In the genomic region with DNA sequence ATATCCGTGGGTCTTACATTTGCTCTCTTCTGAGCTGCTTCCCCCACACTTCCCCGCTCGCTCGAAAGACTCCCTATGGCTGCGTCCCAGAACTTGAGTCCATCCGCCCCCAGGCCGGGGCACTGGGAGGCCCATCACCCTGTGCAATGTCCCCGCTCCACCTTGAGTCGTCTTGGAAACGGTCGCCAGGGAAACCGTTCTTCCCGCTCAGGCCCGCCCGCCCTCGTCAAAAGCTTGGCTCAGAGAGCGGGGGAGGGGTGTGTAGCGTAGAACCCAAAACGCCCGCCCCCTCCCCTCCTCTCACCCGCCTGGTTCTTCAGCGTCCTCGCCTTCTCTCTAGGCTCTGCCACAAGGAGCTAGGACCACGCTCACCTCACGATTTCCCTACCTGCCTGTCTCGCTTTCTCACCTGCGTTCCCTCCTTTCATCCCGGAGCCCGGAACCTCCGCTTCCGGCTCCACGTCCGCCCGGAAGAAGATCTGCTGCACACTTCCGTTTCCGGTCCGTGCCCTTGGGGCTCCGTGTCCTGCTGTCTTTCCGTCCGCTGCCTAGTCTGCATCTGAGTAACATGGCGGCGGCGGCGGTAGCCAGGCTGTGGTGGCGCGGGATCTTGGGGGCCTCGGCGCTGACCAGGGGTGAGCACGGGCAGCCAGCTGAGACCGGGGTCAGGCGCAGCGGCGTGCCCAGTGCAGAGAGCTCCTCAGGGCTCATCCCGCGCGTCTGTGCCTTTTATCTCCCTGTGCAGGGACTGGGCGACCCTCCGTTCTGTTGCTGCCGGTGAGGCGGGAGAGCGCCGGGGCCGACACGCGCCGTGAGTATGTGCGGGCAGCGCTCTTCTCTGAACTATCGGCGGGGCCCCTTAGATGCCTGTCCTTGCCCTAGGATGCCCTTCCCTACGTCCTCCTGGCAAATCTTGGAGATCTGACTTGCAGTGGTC, we compare ENCODE assay signal across 1 cellular context.
TF ChIP-seq lines count a peak whose summit lies in the region.

A gene (minus strand): TSS at position 447 of the 937 bp plus-strand sequence. CDS start 19 bp downstream, at position 428.
A gene (plus strand): TSS at position 551 of the 937 bp plus-strand sequence. CDS start 18 bp downstream, at position 569.

TF ChIP-seq in HepG2, 621 proteins besides CTCF, POLR2A, EP300 and RAD21 (continued from another document and continues in another):
- TF ChIP-seq, protein P1, sequence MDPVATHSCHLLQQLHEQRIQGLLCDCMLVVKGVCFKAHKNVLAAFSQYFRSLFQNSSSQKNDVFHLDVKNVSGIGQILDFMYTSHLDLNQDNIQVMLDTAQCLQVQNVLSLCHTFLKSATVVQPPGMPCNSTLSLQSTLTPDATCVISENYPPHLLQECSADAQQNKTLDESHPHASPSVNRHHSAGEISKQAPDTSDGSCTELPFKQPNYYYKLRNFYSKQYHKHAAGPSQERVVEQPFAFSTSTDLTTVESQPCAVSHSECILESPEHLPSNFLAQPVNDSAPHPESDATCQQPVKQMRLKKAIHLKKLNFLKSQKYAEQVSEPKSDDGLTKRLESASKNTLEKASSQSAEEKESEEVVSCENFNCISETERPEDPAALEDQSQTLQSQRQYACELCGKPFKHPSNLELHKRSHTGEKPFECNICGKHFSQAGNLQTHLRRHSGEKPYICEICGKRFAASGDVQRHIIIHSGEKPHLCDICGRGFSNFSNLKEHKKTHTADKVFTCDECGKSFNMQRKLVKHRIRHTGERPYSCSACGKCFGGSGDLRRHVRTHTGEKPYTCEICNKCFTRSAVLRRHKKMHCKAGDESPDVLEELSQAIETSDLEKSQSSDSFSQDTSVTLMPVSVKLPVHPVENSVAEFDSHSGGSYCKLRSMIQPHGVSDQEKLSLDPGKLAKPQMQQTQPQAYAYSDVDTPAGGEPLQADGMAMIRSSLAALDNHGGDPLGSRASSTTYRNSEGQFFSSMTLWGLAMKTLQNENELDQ (CRISPR knock-in tag; IDR thresholded peaks at IDR 0.05; ENCODE audit: borderline replicate concordance), result peak; percentile 92; the same call in 1 of the 2 replicates
- TF ChIP-seq ZNF780A (CRISPR knock-in tag; IDR thresholded peaks at IDR 0.05) (peak; percentile 63; the same call in 1 of the 2 replicates), ZBTB7A (CRISPR knock-in tag; IDR thresholded peaks at IDR 0.05) (peak; percentile 59; the same call in 1 of the 2 replicates), ZNF136 (CRISPR knock-in tag; IDR thresholded peaks at IDR 0.05; ENCODE audit: low read depth) (peak; percentile 70; the same call in 1 of the 2 replicates), TBX2 (CRISPR knock-in tag; IDR thresholded peaks at IDR 0.05; ENCODE audit: borderline replicate concordance) (peak; percentile 88), MIER2 (CRISPR knock-in tag; IDR thresholded peaks at IDR 0.05) (peak; percentile 91), RAD51 (IDR thresholded peaks at IDR 0.05; ENCODE audit: borderline replicate concordance) (no peak), MAFF (IDR thresholded peaks at IDR 0.05; ENCODE audit: low read depth, low read length) (no peak), CBX1 (IDR thresholded peaks at IDR 0.05; ENCODE audit: low read depth) (peak; percentile 93), ZNF12 (CRISPR knock-in tag; IDR thresholded peaks at IDR 0.05) (peak; percentile 88), ZEB1 (IDR thresholded peaks at IDR 0.05; ENCODE audit: insufficient replicate concordance, low read depth) (peak; percentile 97), IKZF4 (CRISPR knock-in tag; IDR thresholded peaks at IDR 0.05; ENCODE audit: borderline replicate concordance, low read depth, not compliant biosample characterization) (peak; percentile 18), ZSCAN22 (CRISPR knock-in tag; IDR thresholded peaks at IDR 0.05) (peak; percentile 40; the same call in 1 of the 2 replicates), ZFP37 (CRISPR knock-in tag; IDR thresholded peaks at IDR 0.05; ENCODE audit: borderline replicate concordance) (peak; percentile 38; the same call in 1 of the 2 replicates), CHCHD3 (CRISPR knock-in tag; IDR thresholded peaks at IDR 0.05) (peak; percentile 62; the same call in 1 of the 2 replicates), TBL1XR1 (IDR thresholded peaks at IDR 0.05; ENCODE audit: borderline replicate concordance, low read length, partially characterized antibody) (no peak), SIN3A (IDR thresholded peaks at IDR 0.05; ENCODE audit: borderline replicate concordance, low read depth, low read length) (peak; percentile 95), ASH2L (IDR thresholded peaks at IDR 0.05; ENCODE audit: insufficient read length, low read depth, low read length) (peak; percentile 100), TOE1 (CRISPR knock-in tag; IDR thresholded peaks at IDR 0.05) (peak; percentile 64; the same call in 1 of the 2 replicates), ZNF614 (CRISPR knock-in tag; IDR thresholded peaks at IDR 0.05; ENCODE audit: borderline replicate concordance) (peak; percentile 92; the same call in 1 of the 2 replicates), ZNF777 (CRISPR knock-in tag; IDR thresholded peaks at IDR 0.05) (0 out of 2 replicates have a peak, but pooled peaks have one; percentile 31), ZMAT3 (CRISPR knock-in tag; conservative IDR thresholded peaks at IDR 0.05) (no peak), ZNF703 (CRISPR knock-in tag; IDR thresholded peaks at IDR 0.05; ENCODE audit: borderline replicate concordance) (peak; percentile 73; the same call in 1 of the 2 replicates), ZNF569 (CRISPR knock-in tag; IDR thresholded peaks at IDR 0.05; ENCODE audit: borderline replicate concordance) (0 out of 2 replicates have a peak, but pooled peaks have one; percentile 57), ZNF10 (CRISPR knock-in tag; IDR thresholded peaks at IDR 0.05; ENCODE audit: borderline replicate concordance, low read depth) (no peak), RELA (CRISPR knock-in tag; IDR thresholded peaks at IDR 0.05) (0 out of 2 replicates have a peak, but pooled peaks have one; percentile 73), ZKSCAN5 (CRISPR knock-in tag; IDR thresholded peaks at IDR 0.05) (no peak), ZNF773 (CRISPR knock-in tag; IDR thresholded peaks at IDR 0.05; ENCODE audit: borderline replicate concordance) (0 out of 2 replicates have a peak, but pooled peaks have one; percentile 41), SRY (CRISPR knock-in tag; IDR thresholded peaks at IDR 0.05) (peak; percentile 86; the same call in 1 of the 2 replicates), PHF20 (CRISPR knock-in tag; IDR thresholded peaks at IDR 0.05) (peak; percentile 99)
- TF ChIP-seq, protein P2, sequence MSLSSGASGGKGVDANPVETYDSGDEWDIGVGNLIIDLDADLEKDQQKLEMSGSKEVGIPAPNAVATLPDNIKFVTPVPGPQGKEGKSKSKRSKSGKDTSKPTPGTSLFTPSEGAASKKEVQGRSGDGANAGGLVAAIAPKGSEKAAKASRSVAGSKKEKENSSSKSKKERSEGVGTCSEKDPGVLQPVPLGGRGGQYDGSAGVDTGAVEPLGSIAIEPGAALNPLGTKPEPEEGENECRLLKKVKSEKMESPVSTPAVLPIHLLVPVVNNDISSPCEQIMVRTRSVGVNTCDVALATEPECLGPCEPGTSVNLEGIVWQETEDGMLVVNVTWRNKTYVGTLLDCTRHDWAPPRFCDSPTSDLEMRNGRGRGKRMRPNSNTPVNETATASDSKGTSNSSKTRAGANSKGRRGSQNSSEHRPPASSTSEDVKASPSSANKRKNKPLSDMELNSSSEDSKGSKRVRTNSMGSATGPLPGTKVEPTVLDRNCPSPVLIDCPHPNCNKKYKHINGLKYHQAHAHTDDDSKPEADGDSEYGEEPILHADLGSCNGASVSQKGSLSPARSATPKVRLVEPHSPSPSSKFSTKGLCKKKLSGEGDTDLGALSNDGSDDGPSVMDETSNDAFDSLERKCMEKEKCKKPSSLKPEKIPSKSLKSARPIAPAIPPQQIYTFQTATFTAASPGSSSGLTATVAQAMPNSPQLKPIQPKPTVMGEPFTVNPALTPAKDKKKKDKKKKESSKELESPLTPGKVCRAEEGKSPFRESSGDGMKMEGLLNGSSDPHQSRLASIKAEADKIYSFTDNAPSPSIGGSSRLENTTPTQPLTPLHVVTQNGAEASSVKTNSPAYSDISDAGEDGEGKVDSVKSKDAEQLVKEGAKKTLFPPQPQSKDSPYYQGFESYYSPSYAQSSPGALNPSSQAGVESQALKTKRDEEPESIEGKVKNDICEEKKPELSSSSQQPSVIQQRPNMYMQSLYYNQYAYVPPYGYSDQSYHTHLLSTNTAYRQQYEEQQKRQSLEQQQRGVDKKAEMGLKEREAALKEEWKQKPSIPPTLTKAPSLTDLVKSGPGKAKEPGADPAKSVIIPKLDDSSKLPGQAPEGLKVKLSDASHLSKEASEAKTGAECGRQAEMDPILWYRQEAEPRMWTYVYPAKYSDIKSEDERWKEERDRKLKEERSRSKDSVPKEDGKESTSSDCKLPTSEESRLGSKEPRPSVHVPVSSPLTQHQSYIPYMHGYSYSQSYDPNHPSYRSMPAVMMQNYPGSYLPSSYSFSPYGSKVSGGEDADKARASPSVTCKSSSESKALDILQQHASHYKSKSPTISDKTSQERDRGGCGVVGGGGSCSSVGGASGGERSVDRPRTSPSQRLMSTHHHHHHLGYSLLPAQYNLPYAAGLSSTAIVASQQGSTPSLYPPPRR (CRISPR knock-in tag; IDR thresholded peaks at IDR 0.05; ENCODE audit: borderline replicate concordance), result peak; percentile 57; the same call in 1 of the 2 replicates
- TF ChIP-seq, protein P3, sequence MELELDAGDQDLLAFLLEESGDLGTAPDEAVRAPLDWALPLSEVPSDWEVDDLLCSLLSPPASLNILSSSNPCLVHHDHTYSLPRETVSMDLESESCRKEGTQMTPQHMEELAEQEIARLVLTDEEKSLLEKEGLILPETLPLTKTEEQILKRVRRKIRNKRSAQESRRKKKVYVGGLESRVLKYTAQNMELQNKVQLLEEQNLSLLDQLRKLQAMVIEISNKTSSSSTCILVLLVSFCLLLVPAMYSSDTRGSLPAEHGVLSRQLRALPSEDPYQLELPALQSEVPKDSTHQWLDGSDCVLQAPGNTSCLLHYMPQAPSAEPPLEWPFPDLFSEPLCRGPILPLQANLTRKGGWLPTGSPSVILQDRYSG (CRISPR knock-in tag; IDR thresholded peaks at IDR 0.05), result 0 out of 2 replicates have a peak, but pooled peaks have one; percentile 80
- TF ChIP-seq, protein P4, sequence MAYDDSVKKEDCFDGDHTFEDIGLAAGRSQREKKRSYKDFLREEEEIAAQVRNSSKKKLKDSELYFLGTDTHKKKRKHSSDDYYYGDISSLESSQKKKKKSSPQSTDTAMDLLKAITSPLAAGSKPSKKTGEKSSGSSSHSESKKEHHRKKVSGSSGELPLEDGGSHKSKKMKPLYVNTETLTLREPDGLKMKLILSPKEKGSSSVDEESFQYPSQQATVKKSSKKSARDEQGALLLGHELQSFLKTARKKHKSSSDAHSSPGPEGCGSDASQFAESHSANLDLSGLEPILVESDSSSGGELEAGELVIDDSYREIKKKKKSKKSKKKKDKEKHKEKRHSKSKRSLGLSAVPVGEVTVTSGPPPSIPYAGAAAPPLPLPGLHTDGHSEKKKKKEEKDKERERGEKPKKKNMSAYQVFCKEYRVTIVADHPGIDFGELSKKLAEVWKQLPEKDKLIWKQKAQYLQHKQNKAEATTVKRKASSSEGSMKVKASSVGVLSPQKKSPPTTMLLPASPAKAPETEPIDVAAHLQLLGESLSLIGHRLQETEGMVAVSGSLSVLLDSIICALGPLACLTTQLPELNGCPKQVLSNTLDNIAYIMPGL (CRISPR knock-in tag; IDR thresholded peaks at IDR 0.05; ENCODE audit: borderline replicate concordance in 1 of 2, low read depth in 1 of 2), result peak; percentile 97 to 99
- TF ChIP-seq, protein P5, sequence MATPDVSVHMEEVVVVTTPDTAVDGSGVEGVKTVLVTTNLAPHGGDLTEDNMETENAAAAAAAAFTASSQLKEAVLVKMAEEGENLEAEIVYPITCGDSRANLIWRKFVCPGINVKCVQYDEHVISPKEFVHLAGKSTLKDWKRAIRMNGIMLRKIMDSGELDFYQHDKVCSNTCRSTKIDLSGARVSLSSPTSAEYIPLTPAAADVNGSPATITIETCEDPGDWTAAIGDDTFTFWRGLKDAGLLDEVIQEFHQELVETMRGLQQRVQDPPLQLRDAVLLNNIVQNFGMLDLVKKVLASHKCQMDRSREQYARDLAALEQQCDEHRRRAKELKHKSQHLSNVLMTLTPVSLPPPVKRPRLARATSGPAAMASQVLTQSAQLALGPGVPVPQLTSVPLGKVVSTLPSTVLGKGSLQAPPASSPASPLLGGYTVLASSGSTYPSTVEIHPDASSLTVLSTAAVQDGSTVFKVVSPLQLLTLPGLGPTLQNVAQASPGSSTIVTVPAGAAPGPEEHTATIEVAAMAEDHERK (CRISPR knock-in tag; IDR thresholded peaks at IDR 0.05; ENCODE audit: low read depth), result peak; percentile 31; the same call in 1 of the 2 replicates
- TF ChIP-seq, protein P6, sequence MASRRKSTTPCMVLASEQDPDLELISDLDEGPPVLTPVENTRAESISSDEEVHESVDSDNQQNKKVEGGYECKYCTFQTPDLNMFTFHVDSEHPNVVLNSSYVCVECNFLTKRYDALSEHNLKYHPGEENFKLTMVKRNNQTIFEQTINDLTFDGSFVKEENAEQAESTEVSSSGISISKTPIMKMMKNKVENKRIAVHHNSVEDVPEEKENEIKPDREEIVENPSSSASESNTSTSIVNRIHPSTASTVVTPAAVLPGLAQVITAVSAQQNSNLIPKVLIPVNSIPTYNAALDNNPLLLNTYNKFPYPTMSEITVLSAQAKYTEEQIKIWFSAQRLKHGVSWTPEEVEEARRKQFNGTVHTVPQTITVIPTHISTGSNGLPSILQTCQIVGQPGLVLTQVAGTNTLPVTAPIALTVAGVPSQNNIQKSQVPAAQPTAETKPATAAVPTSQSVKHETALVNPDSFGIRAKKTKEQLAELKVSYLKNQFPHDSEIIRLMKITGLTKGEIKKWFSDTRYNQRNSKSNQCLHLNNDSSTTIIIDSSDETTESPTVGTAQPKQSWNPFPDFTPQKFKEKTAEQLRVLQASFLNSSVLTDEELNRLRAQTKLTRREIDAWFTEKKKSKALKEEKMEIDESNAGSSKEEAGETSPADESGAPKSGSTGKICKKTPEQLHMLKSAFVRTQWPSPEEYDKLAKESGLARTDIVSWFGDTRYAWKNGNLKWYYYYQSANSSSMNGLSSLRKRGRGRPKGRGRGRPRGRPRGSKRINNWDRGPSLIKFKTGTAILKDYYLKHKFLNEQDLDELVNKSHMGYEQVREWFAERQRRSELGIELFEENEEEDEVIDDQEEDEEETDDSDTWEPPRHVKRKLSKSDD (CRISPR knock-in tag; IDR thresholded peaks at IDR 0.05; ENCODE audit: low read depth), result peak; percentile 44; the same call in 1 of the 2 replicates
- TF ChIP-seq, protein P7, sequence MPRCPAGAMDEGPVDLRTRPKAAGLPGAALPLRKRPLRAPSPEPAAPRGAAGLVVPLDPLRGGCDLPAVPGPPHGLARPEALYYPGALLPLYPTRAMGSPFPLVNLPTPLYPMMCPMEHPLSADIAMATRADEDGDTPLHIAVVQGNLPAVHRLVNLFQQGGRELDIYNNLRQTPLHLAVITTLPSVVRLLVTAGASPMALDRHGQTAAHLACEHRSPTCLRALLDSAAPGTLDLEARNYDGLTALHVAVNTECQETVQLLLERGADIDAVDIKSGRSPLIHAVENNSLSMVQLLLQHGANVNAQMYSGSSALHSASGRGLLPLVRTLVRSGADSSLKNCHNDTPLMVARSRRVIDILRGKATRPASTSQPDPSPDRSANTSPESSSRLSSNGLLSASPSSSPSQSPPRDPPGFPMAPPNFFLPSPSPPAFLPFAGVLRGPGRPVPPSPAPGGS (CRISPR knock-in tag; IDR thresholded peaks at IDR 0.05), result peak; percentile 93
- TF ChIP-seq, protein P8, sequence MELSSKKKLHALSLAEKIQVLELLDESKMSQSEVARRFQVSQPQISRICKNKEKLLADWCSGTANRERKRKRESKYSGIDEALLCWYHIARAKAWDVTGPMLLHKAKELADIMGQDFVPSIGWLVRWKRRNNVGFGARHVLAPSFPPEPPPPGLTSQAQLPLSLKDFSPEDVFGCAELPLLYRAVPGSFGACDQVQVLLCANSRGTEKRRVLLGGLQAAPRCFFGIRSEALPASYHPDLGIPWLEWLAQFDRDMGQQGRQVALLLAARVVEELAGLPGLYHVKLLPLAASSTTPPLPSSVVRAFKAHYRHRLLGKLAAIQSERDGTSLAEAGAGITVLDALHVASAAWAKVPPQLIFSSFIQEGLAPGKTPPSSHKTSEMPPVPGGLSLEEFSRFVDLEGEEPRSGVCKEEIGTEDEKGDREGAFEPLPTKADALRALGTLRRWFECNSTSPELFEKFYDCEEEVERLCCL (CRISPR knock-in tag; IDR thresholded peaks at IDR 0.05; ENCODE audit: borderline replicate concordance), result no peak
